ENCODE assay signal across 23 cellular contexts in genomic region chr14:97002454-97002853, GRCh38.
DNase-seq lines count a peak whose midpoint lies in the region; ATAC-seq, FAIRE-seq and TF ChIP-seq lines count a peak whose summit lies in the region.
"Had no signal": no experiment of that assay in that cellular context is flagged by ENCODE, and none has a peak within 500 bp of the region (broad histone marks: within the 10 kb centered on the region; RNA-seq: fewer than 3 reads in every experiment).

No MANE protein-coding gene starts in this region.

- no peak overlapping the region for H3K27ac ChIP-seq in K562 (ENCODE audit: extremely low read depth, low read depth, low read length)
- H3K27ac ChIP-seq: BLaER1 had no signal

- POLR2A ChIA-PET in K562 (lab: Yijun Ruan, JAX), result no interaction called here

- CTCF ChIA-PET in K562 (lab: Yijun Ruan, JAX; ENCODE audit: low intra/inter-chr PET ratio), result no interaction called here

- no peaks in the 10 kb centered on the region for H3K36me3 Mint-ChIP-seq in activated T-helper 17 cell treated with anti-CD3 and anti-CD28 coated beads, Interleukin-2, amount 50 U/mL, for 72 hours (ENCODE audit: low read depth)
- H3K36me3 Mint-ChIP-seq: CD14-positive monocyte; CD4-positive, alpha-beta memory T cell had no signal

- peaks cover 7% of the 10 kb centered on the region for H3K9me3 Mint-ChIP-seq in activated T-helper 17 cell treated with anti-CD3 and anti-CD28 coated beads, Interleukin-2, amount 50 U/mL, for 72 hours
- H3K9me3 Mint-ChIP-seq: CD8-positive, alpha-beta memory T cell had no signal

- H3K36me3 ChIP-seq in K562 (ENCODE audit: control insufficient read depth, insufficient read depth, low read length), result no peaks in the 10 kb centered on the region
- H3K36me3 ChIP-seq: BE2C, BLaER1 had no signal

- ATAC-seq in K562, result no peak
- no peak for ATAC-seq in activated T-helper 17 cell treated with anti-CD3 and anti-CD28 coated beads, Interleukin-2, amount 50 U/mL, for 72 hours (replicated peaks)

- FAIRE-seq in HTR-8/SVneo (lab: Jason Lieb, UNC) (peak; percentile 31), K562 (lab: Jason Lieb, UNC) (no peak)
- FAIRE-seq: A204.1, G401.6, GM12891, GM19239 had no signal

- no peaks in the 10 kb centered on the region for H3K27me3 Mint-ChIP-seq in activated T-helper 17 cell treated with anti-CD3 and anti-CD28 coated beads, Interleukin-2, amount 50 U/mL, for 72 hours

- no TSS peak for BruUV-seq in K562 (replicated peaks; lab: Mats Ljungman, UMichigan)

- no peak overlapping the region for H3K4me3 Mint-ChIP-seq in activated T-helper 17 cell treated with anti-CD3 and anti-CD28 coated beads, Interleukin-2, amount 50 U/mL, for 72 hours
- H3K4me3 Mint-ChIP-seq: CD14-positive monocyte; CD4-positive, CD25-positive, alpha-beta regulatory T cell; CD8-positive, alpha-beta memory T cell had no signal

- peaks cover 0 to 2% of the 10 kb centered on the region in 2 experiments; a peak in 2 of 5 replicates for H3K27me3 ChIP-seq in K562 (ENCODE audit: control insufficient read depth in 2 of 2, insufficient read depth in 2 of 2, low read length in 2 of 2)
- H3K27me3 ChIP-seq: BE2C, BLaER1 had no signal

- TF ChIP-seq POLR2A in K562 (conservative IDR thresholded peaks at IDR 0.05), result no peak

- in situ Hi-C loops in K562 (cut with MboI), result no loop called here

- H2AFZ ChIP-seq in K562 (ENCODE audit: low read depth, low read length), result no peak overlapping the region

- TF ChIP-seq EP300 in K562 (IDR thresholded peaks at IDR 0.05; ENCODE audit: low read length), result no peak

- intact Hi-C loops in K562 (cut with micrococcal nuclease), result no loop called here

- no peak overlapping the region for H3K9ac ChIP-seq in K562 (ENCODE audit: insufficient read depth in 1 of 2, low read depth in 2 of 2, low read length in 2 of 2)
- H3K9ac ChIP-seq: BLaER1 had no signal

- no peaks in the 10 kb centered on the region for H3K4me1 ChIP-seq in K562 (replicated peaks in 1 of 2; ENCODE audit: control insufficient read depth in 2 of 2, insufficient read depth in 2 of 2, low read length in 2 of 2)
- H3K4me1 ChIP-seq: BE2C had no signal

- H3K4me3 ChIP-seq in K562, result no peak overlapping the region
- H3K4me3 ChIP-seq: BLaER1 had no signal

- DNase-seq in HTR-8/SVneo (ENCODE audit: insufficient read length, low spot score) (no peak), K562 (ENCODE audit: extremely low read depth in 1 of 4, low spot score in 3 of 4) (no peak), DMS153 treated with DMSO at 0.1 percent for 48 hours (lab: John Stamatoyannopoulos, UW; ENCODE audit: unreplicated experiment) (no peak), globus pallidus (ENCODE audit: low spot score) (no peak)
- DNase-seq: 8988T; ACHN; BE2C; C1 segment of cervical spinal cord; CD4-positive, alpha-beta memory T cell; CD4-positive, CD25-positive, alpha-beta regulatory T cell; CD8-positive, alpha-beta memory T cell; COR-L47; DMS 273 treated with DMSO at 0.1 percent for 48 hours; DMS153; DMS79 treated with DMSO at 0.1 percent for 48 hours; GF-D8 had no signal

- H4K20me1 ChIP-seq in K562 (replicated peaks; ENCODE audit: control insufficient read depth, insufficient read depth, low read length), result no peaks in the 10 kb centered on the region
- H4K20me1 ChIP-seq: BLaER1 had no signal

- no peaks in the 10 kb centered on the region for H3K9me1 ChIP-seq in K562 (ENCODE audit: control insufficient read depth, insufficient read depth, low read length)

- no peaks in the 10 kb centered on the region for H3K79me2 ChIP-seq in K562 (ENCODE audit: control insufficient read depth, insufficient read depth, low read length)

- no peak for TF ChIP-seq RAD21 in K562 (CRISPR knock-in tag; conservative IDR thresholded peaks at IDR 0.05 in 1 of 2, IDR thresholded peaks at IDR 0.05 in 1 of 2)

- H3K27ac Mint-ChIP-seq in activated T-helper 17 cell treated with anti-CD3 and anti-CD28 coated beads, Interleukin-2, amount 50 U/mL, for 72 hours, result no peak overlapping the region
- H3K27ac Mint-ChIP-seq: CD4-positive, alpha-beta memory T cell had no signal

- WGBS in K562 (ENCODE audit: insufficient coverage, low coverage, missing lambda C conversion rate), result 0% methylated on average over 6 of the region's 7 CpGs

- no peak overlapping the region for H3K4me2 ChIP-seq in K562 (ENCODE audit: insufficient read depth, low read length)
- H3K4me2 ChIP-seq: BLaER1 had no signal

- TF ChIP-seq CTCF in K562 (IDR thresholded peaks at IDR 0.05 in 2 of 3, conservative IDR thresholded peaks at IDR 0.05 in 1 of 3; ENCODE audit: insufficient read depth in 2 of 3, low read depth in 1 of 3, low read length in 3 of 3), result no peak

- no peaks in the 10 kb centered on the region for H3K9me3 ChIP-seq in K562 (replicated peaks; ENCODE audit: control insufficient read depth, insufficient read depth, low read depth, low read length)
- H3K9me3 ChIP-seq: BE2C had no signal

- H3K4me1 Mint-ChIP-seq in activated T-helper 17 cell treated with anti-CD3 and anti-CD28 coated beads, Interleukin-2, amount 50 U/mL, for 72 hours, result no peaks in the 10 kb centered on the region
- H3K4me1 Mint-ChIP-seq: CD14-positive monocyte; CD8-positive, alpha-beta memory T cell had no signal

TF ChIP-seq in K562, 482 proteins besides CTCF, POLR2A, EP300 and RAD21:
- TF ChIP-seq ZBTB9 (CRISPR knock-in tag; IDR thresholded peaks at IDR 0.05), result no peak
- TF ChIP-seq KLF16 (IDR thresholded peaks at IDR 0.05), result no peak
- TF ChIP-seq CREBBP (IDR thresholded peaks at IDR 0.05; ENCODE audit: low read depth, low read length), result peak; percentile 22
TF ChIP-seq in K562: peak in this region for 1.
